In genomic region chr12:51004504-51004903, GRCh38 we compare ENCODE assay signal across 1 cellular context.
TF ChIP-seq lines count a peak whose summit lies in the region.

No MANE protein-coding gene starts in this region.

TF ChIP-seq in H1, 55 proteins besides CTCF, POLR2A, EP300 and RAD21:
- TF ChIP-seq RBBP5 (IDR thresholded peaks at IDR 0.05; ENCODE audit: borderline replicate concordance, low read depth, low read length) (no peak), TBP (IDR thresholded peaks at IDR 0.05; ENCODE audit: low read depth, low read length) (no peak), POU5F1 (IDR thresholded peaks at IDR 0.05; ENCODE audit: low read depth, low read length) (no peak), USF2 (IDR thresholded peaks at IDR 0.05; ENCODE audit: low read length) (no peak), ZNF274 (IDR thresholded peaks at IDR 0.05; ENCODE audit: borderline replicate concordance, extremely low read depth, low read length) (no peak), MAFK (IDR thresholded peaks at IDR 0.05; ENCODE audit: low read depth, low read length) (no peak)
